8 cellular contexts compared by ENCODE assay signal in the genomic region with DNA sequence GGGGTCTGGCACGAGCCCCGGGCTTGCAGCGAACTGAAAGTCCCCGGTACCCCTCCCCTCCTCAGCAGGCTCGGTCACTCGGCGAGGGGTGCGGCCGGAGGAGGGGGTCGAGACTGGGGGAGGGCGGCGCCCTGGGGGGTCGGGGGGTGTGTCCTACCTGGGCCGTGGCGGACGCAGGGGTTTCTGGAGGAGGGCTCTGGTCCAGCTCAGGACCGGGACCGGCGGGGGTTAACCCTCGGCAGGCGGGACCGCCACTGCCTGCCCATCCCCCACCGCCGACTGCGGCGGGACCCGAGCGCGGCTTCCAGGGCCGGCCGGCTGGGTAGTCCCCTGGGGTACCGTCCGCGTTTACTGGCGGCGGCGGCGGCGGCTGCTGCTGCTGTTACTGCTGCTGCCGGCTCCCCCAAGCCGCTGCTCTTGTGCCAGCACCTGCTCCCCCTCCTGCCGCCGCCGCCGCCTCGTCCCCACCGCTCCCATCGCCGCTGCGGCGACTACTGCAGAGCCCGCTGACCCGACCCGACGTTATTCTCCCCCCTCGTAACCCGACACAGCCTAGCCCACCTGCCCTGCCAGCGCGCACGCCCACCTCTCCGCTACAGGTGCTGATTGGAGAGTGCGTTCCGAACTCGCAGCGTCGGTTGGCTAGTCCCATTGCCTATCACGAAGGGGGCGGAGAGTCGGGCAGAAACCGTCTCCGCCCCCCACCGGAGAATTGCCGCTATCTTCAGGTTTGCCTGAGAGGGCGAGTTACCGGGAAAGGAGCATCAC. TPM values are rescaled to one million over a fixed set of nuclear protein-coding genes. Genes with fewer than 3 reads are reported as not detected.
DNase-seq lines count a peak whose midpoint lies in the region; ATAC-seq and TF ChIP-seq lines count a peak whose summit lies in the region.

A gene (minus strand): TSS at position 498 of the 768 bp plus-strand sequence. CDS start 42,161 bp downstream, outside the sequence.

- no peaks in the 10 kb centered on the region for H4K20me1 ChIP-seq in PC-3 (ENCODE audit: low read length)

- POLR2A ChIA-PET in PC-3 (lab: Charles Lee; ENCODE audit: unreplicated experiment): no interaction called here

- TF ChIP-seq POLR2A in erythroblast (IDR thresholded peaks at IDR 0.05; ENCODE audit: low read length): peak; percentile 71

- peak within 1 kb of the TSS; percentile 84 for H2AFZ ChIP-seq in PC-3 (ENCODE audit: low read length)

- CTCF ChIA-PET in PC-3 (lab: Charles Lee): no interaction called here

- H3K4me2 ChIP-seq in PC-3 (ENCODE audit: low read length): peak within 1 kb of the TSS; percentile 84

- H3K27ac ChIP-seq in PC-3 (ENCODE audit: low read length) (no peak within 1 kb of the TSS), mucosa of rectum (ENCODE audit: low read depth in 2 of 2, low read length in 2 of 2) (peak within 1 kb of the TSS; percentile 64 to 84)

- H3K9me2 ChIP-seq in PC-3 (replicated peaks; ENCODE audit: low read length): no peaks in the 10 kb centered on the region

- peaks cover 24% of the 10 kb centered on the region; the same call in 1 of the 2 replicates for H3K79me2 ChIP-seq in PC-3 (ENCODE audit: low read length)

- peaks cover 21% of the 10 kb centered on the region for H3K4me1 ChIP-seq in PC-3 (ENCODE audit: insufficient read depth, low read length)
- peaks cover 8 to 15% of the 10 kb centered on the region in 2 donors for H3K4me1 ChIP-seq in mucosa of rectum (ENCODE audit: control insufficient read depth in 2 of 2, insufficient read depth in 2 of 2, low read length in 2 of 2)

- no peaks in the 10 kb centered on the region for H3F3A ChIP-seq in PC-3 (ENCODE audit: low read length, unreplicated experiment)

- no peak for TF ChIP-seq CTCF in PC-3 (conservative IDR thresholded peaks at IDR 0.05; ENCODE audit: low read depth, low read length)

- H3K27me3 ChIP-seq in PC-3 (ENCODE audit: low read length): no peaks in the 10 kb centered on the region
- no peaks in the 10 kb centered on the region for H3K27me3 ChIP-seq in mucosa of rectum (ENCODE audit: control insufficient read depth in 2 of 2, insufficient read depth in 2 of 2, low read length in 2 of 2)

- no peaks in the 10 kb centered on the region for H3K9me3 ChIP-seq in PC-3 (ENCODE audit: low read length)
- no peaks in the 10 kb centered on the region for H3K9me3 ChIP-seq in mucosa of rectum (ENCODE audit: control insufficient read depth in 2 of 2, low read length in 2 of 2)

- H3K4me3 ChIP-seq in PC-3 (ENCODE audit: low read length) (peak within 1 kb of the TSS; percentile 74), mucosa of rectum (ENCODE audit: low read length in 2 of 2) (peak within 1 kb of the TSS; percentile 81 to 95)

- no TSS peak for BruUV-seq in PC-3 (replicated peaks; lab: Mats Ljungman, UMichigan)

- no peak for TF ChIP-seq RAD21 in Ishikawa (IDR thresholded peaks at IDR 0.05; ENCODE audit: low read depth)

- no peaks in the 10 kb centered on the region for H3K36me3 ChIP-seq in PC-3 (ENCODE audit: low read depth, low read length)
- no peaks in the 10 kb centered on the region for H3K36me3 ChIP-seq in mucosa of rectum (ENCODE audit: control insufficient read depth in 2 of 2, insufficient read depth in 2 of 2, low read length in 2 of 2)

- ATAC-seq in GM21576 (IDR thresholded peaks at IDR 0.05; ENCODE audit: unreplicated experiment): peak; percentile 93
- ATAC-seq in PC-3: peak; percentile 99

- TF ChIP-seq EP300 in Ishikawa (IDR thresholded peaks at IDR 0.05; ENCODE audit: borderline replicate concordance): no peak

- peak within 1 kb of the TSS; percentile 7; the same call in 1 of the 2 replicates for H3K9ac ChIP-seq in PC-3 (ENCODE audit: low read length)
- H3K9ac ChIP-seq in mucosa of rectum (ENCODE audit: low read depth in 1 of 2, low read length in 2 of 2): peak within 1 kb of the TSS; percentile 74 to 76

- intact Hi-C loops in PC-3 (cut with micrococcal nuclease): no loop called here

- DNase-seq in DMS114 treated with DMSO at 0.1 percent for 48 hours (lab: John Stamatoyannopoulos, UW; ENCODE audit: unreplicated experiment) (peak; percentile 99), PC-3 (peak; percentile 99), erythroblast (lab: John Stamatoyannopoulos, UW) (peak; percentile 99 to 100)
- peak; percentile 96 for DNase-seq in activated T-cell treated with anti-CD3 and anti-CD28 coated beads, Interleukin-2, amount 50 U/mL, for 1 hour
- peak; percentile 97 for DNase-seq in stimulated activated CD8-positive, alpha-beta memory T cell treated with anti-CD3 and anti-CD28 coated beads, Interleukin-4, amount 100 ng/mL, for 48 hours

TF ChIP-seq in Ishikawa, 13 proteins besides CTCF, POLR2A, EP300 and RAD21:
- TF ChIP-seq TEAD4 (IDR thresholded peaks at IDR 0.05): peak; percentile 30; the same call in 1 of the 2 replicates
- TF ChIP-seq EGR1 (IDR thresholded peaks at IDR 0.05): no peak
- TF ChIP-seq FOXM1 (IDR thresholded peaks at IDR 0.05; ENCODE audit: borderline replicate concordance, low read depth): 0 out of 2 replicates have a peak, but pooled peaks have one; percentile 27
- TF ChIP-seq CREB1 (IDR thresholded peaks at IDR 0.05; ENCODE audit: low read depth): peak; percentile 40; the same call in 1 of the 2 replicates
- peak; percentile 63; the same call in 1 of the 2 replicates for TF ChIP-seq YY1 (IDR thresholded peaks at IDR 0.05; ENCODE audit: low read depth)
- peak; percentile 28; the same call in 1 of the 2 replicates for TF ChIP-seq TCF12 (IDR thresholded peaks at IDR 0.05; ENCODE audit: low read depth)
- TF ChIP-seq, protein P1, sequence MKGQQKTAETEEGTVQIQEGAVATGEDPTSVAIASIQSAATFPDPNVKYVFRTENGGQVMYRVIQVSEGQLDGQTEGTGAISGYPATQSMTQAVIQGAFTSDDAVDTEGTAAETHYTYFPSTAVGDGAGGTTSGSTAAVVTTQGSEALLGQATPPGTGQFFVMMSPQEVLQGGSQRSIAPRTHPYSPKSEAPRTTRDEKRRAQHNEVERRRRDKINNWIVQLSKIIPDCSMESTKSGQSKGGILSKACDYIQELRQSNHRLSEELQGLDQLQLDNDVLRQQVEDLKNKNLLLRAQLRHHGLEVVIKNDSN (IDR thresholded peaks at IDR 0.05): 0 out of 2 replicates have a peak, but pooled peaks have one; percentile 20
- TF ChIP-seq, protein P2, sequence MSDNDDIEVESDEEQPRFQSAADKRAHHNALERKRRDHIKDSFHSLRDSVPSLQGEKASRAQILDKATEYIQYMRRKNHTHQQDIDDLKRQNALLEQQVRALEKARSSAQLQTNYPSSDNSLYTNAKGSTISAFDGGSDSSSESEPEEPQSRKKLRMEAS (IDR thresholded peaks at IDR 0.05): peak; percentile 46; the same call in 1 of the 2 replicates
- TF ChIP-seq TAF1 (IDR thresholded peaks at IDR 0.05; ENCODE audit: low read depth): peak; percentile 55; the same call in 1 of the 2 replicates
- peak; percentile 67; the same call in 1 of the 2 replicates for TF ChIP-seq ZBTB7A (IDR thresholded peaks at IDR 0.05; ENCODE audit: low read depth)
- TF ChIP-seq NFIC (IDR thresholded peaks at IDR 0.05): no peak
- TF ChIP-seq, protein P3, sequence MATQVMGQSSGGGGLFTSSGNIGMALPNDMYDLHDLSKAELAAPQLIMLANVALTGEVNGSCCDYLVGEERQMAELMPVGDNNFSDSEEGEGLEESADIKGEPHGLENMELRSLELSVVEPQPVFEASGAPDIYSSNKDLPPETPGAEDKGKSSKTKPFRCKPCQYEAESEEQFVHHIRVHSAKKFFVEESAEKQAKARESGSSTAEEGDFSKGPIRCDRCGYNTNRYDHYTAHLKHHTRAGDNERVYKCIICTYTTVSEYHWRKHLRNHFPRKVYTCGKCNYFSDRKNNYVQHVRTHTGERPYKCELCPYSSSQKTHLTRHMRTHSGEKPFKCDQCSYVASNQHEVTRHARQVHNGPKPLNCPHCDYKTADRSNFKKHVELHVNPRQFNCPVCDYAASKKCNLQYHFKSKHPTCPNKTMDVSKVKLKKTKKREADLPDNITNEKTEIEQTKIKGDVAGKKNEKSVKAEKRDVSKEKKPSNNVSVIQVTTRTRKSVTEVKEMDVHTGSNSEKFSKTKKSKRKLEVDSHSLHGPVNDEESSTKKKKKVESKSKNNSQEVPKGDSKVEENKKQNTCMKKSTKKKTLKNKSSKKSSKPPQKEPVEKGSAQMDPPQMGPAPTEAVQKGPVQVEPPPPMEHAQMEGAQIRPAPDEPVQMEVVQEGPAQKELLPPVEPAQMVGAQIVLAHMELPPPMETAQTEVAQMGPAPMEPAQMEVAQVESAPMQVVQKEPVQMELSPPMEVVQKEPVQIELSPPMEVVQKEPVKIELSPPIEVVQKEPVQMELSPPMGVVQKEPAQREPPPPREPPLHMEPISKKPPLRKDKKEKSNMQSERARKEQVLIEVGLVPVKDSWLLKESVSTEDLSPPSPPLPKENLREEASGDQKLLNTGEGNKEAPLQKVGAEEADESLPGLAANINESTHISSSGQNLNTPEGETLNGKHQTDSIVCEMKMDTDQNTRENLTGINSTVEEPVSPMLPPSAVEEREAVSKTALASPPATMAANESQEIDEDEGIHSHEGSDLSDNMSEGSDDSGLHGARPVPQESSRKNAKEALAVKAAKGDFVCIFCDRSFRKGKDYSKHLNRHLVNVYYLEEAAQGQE (IDR thresholded peaks at IDR 0.05; ENCODE audit: low read depth): no peak
- TF ChIP-seq CEBPB (IDR thresholded peaks at IDR 0.05): no peak

RNA-seq across cellular contexts. Expression of the gene that starts here (rescaled TPM):
- 3.5 and 6.0 TPM in 2 replicates for total RNA-seq in PC-3 (2014; rRNA removed)
